Comparison of ENCODE assay signal across 12 cellular contexts in genomic region chr17:79850571-79851460, GRCh38. TPM values are rescaled to one million over a fixed set of nuclear protein-coding genes. Genes with fewer than 3 reads are reported as not detected.
DNase-seq lines count a peak whose midpoint lies in the region; TF ChIP-seq lines count a peak whose summit lies in the region.
"Had no signal": no experiment of that assay in that cellular context is flagged by ENCODE, and none has a peak within 500 bp of the region (broad histone marks: within the 10 kb centered on the region; RNA-seq: fewer than 3 reads in every experiment).

No MANE protein-coding gene starts in this region.

- H3K4ac ChIP-seq in neuronal stem cell (ENCODE audit: low read length): peak overlapping the region; percentile 24

- no peak overlapping the region for H3K9ac ChIP-seq in neuronal stem cell (ENCODE audit: low read depth, low read length, poor library complexity)

- no peak overlapping the region for H4K91ac ChIP-seq in neuronal stem cell (ENCODE audit: low read depth, low read length, poor library complexity)

- H3K79me1 ChIP-seq in neuronal stem cell (ENCODE audit: low read depth, low read length): no peaks in the 10 kb centered on the region

- no CpG with 5 or more reads among the region's 18 CpGs for WGBS in neuronal stem cell (ENCODE audit: extremely low coverage in 2 of 2, insufficient read length in 2 of 2, insufficient replicate concordance in 1 of 2), 2 donors
- WGBS in suprapubic skin: 88% methylated on average over 16 of the region's 18 CpGs

- H2BK120ac ChIP-seq in neuronal stem cell (ENCODE audit: low read depth, low read length): peak overlapping the region; percentile 34

- H3K23ac ChIP-seq in neuronal stem cell (ENCODE audit: low read depth, low read length, poor library complexity): peak overlapping the region; percentile 17

- H3K4me1 ChIP-seq in neuronal stem cell (ENCODE audit: control insufficient read depth in 2 of 2, insufficient read depth in 1 of 2, low read depth in 1 of 2, low read length in 2 of 2) (peaks cover 7% of the 10 kb centered on the region in 2 donors), suprapubic skin (peaks cover 18% of the 10 kb centered on the region)

- H3K27me3 ChIP-seq in brain microvascular endothelial cell (replicated peaks) (no peaks in the 10 kb centered on the region), neuronal stem cell (ENCODE audit: control insufficient read depth in 3 of 3, insufficient read depth in 3 of 3, low read depth in 1 of 3, low read length in 3 of 3) (peaks cover 0 to 27% (median 2%) of the 10 kb centered on the region in 3 experiments), suprapubic skin (no peaks in the 10 kb centered on the region)

- no peak overlapping the region for H4K8ac ChIP-seq in neuronal stem cell (ENCODE audit: low read depth, low read length)

- peak overlapping the region; percentile 99 for H2BK12ac ChIP-seq in neuronal stem cell (ENCODE audit: low read length)

- H3K14ac ChIP-seq in neuronal stem cell (ENCODE audit: low read length): no peak overlapping the region

- H2BK5ac ChIP-seq in neuronal stem cell (ENCODE audit: low read length): peak overlapping the region; percentile 85

- H2BK15ac ChIP-seq in neuronal stem cell (ENCODE audit: low read length): peak overlapping the region; percentile 84

- H2AFZ ChIP-seq in neuronal stem cell (ENCODE audit: low read length): no peak overlapping the region

- peak overlapping the region; percentile 77 for H3K18ac ChIP-seq in neuronal stem cell (ENCODE audit: low read length)

- no peak overlapping the region for H3K27ac ChIP-seq in brain microvascular endothelial cell
- H3K27ac ChIP-seq in neuronal stem cell (replicated peaks; ENCODE audit: low read length): no peak overlapping the region
- H3K27ac ChIP-seq in suprapubic skin: no peak overlapping the region
- H3K27ac ChIP-seq: 22Rv1, transverse colon had no signal

- no peak for TF ChIP-seq EP300 in suprapubic skin (IDR thresholded peaks at IDR 0.05)

- no peaks in the 10 kb centered on the region for H3K9me3 ChIP-seq in neuronal stem cell (replicated peaks in 1 of 2; ENCODE audit: control insufficient read depth in 2 of 2, insufficient read depth in 1 of 2, low read depth in 1 of 2, low read length in 2 of 2)
- H3K9me3 ChIP-seq in suprapubic skin: no peaks in the 10 kb centered on the region
- H3K9me3 ChIP-seq: transverse colon had no signal

- no peak for TF ChIP-seq POLR2A in suprapubic skin (IDR thresholded peaks at IDR 0.05)

- H3K4me3 ChIP-seq in brain microvascular endothelial cell (ENCODE audit: low read depth, low read length): no peak overlapping the region
- peak overlapping the region in 1 of 2 donors; percentile 4 for H3K4me3 ChIP-seq in neuronal stem cell (ENCODE audit: low read length in 2 of 2)
- no peak overlapping the region for H3K4me3 ChIP-seq in suprapubic skin
- H3K4me3 ChIP-seq: transverse colon had no signal

- in situ Hi-C loops in brain microvascular endothelial cell (cut with HindIII; ENCODE audit: low pct_ligation_motif_present, low sequenced_read_pairs): no loop called here

- no peaks in the 10 kb centered on the region for H3K36me3 ChIP-seq in brain microvascular endothelial cell (replicated peaks)
- H3K36me3 ChIP-seq in neuronal stem cell (replicated peaks in 1 of 2; ENCODE audit: control insufficient read depth in 2 of 2, insufficient read depth in 2 of 2, low read length in 2 of 2): no peaks in the 10 kb centered on the region
- H3K36me3 ChIP-seq in suprapubic skin: no peaks in the 10 kb centered on the region
- H3K36me3 ChIP-seq: transverse colon had no signal

- DNase-seq in DMS53 (lab: John Stamatoyannopoulos, UW): peak; percentile 25
- DNase-seq in DMS53 treated with DMSO at 0.1 percent for 48 hours (lab: John Stamatoyannopoulos, UW; ENCODE audit: unreplicated experiment): no peak
- DNase-seq in LoVo (ENCODE audit: low spot score): peak; percentile 80
- DNase-seq in brain microvascular endothelial cell: peak; percentile 86
- DNase-seq in neuronal stem cell (ENCODE audit: low spot score): no peak
- no peak for DNase-seq in suprapubic skin (ENCODE audit: low spot score in 2 of 2)
- no peak for DNase-seq in NCI-H1048 (lab: John Stamatoyannopoulos, UW)
- no peak for DNase-seq in SHP77 (lab: John Stamatoyannopoulos, UW)
- DNase-seq: activated CD4-positive, alpha-beta memory T cell treated with anti-CD3 and anti-CD28 coated beads, Interleukin-2, amount 10 ng/mL, durations not matched to agents 7 days and 5 days; stimulated activated CD4-positive, alpha-beta T cell treated with anti-CD3 and anti-CD28 coated beads, Interleukin-4, amount 100 ng/mL, for 1 hour had no signal

- no peak overlapping the region for H3K4me2 ChIP-seq in neuronal stem cell (ENCODE audit: insufficient read depth, low read length, poor library complexity, severe bottlenecking)

- TF ChIP-seq CTCF in brain microvascular endothelial cell (IDR thresholded peaks at IDR 0.05; ENCODE audit: low read depth, low read length, missing control alignments) (peak; percentile 12), suprapubic skin (IDR thresholded peaks at IDR 0.05) (no peak)

- peak overlapping the region; percentile 93 for H2AK5ac ChIP-seq in neuronal stem cell (ENCODE audit: low read depth, low read length)

RNA-seq across cellular contexts. Expression of gene CBX4, which starts 11.6 kb away (rescaled TPM):
- 10.0 TPM for polyA plus RNA-seq in neuronal stem cell (2013, experiment 1 of 2)
- 10.0 TPM for polyA plus RNA-seq in neuronal stem cell (2013, experiment 2 of 2)
- total RNA-seq in suprapubic skin: 10 to 100 TPM; 33.0 to 47.7 (median 38.0) TPM

RNA-seq across cellular contexts. Expression of gene CBX8, which starts 53.9 kb away (rescaled TPM):
- 5.5 TPM for polyA plus RNA-seq in neuronal stem cell (2013, experiment 1 of 2)
- 5.0 TPM for polyA plus RNA-seq in neuronal stem cell (2013, experiment 2 of 2)
- 1 to 10 TPM; 2.3 to 6.4 (median 3.1) TPM for total RNA-seq in suprapubic skin

Comparison
In these comparisons a context has a peak if more than half of its experiments do, and no peak if none do; other contexts are left out.
1. DNase-seq: peak in DMS53 (single experiment), LoVo (single experiment) and brain microvascular endothelial cell (single experiment); none in DMS53 treated with DMSO at 0.1 percent for 48 hours (single experiment), neuronal stem cell (single experiment), suprapubic skin (0 of 2), NCI-H1048 (single experiment) and SHP77 (0 of 2).